ENCODE assay signal across 8 cellular contexts in the genomic region with DNA sequence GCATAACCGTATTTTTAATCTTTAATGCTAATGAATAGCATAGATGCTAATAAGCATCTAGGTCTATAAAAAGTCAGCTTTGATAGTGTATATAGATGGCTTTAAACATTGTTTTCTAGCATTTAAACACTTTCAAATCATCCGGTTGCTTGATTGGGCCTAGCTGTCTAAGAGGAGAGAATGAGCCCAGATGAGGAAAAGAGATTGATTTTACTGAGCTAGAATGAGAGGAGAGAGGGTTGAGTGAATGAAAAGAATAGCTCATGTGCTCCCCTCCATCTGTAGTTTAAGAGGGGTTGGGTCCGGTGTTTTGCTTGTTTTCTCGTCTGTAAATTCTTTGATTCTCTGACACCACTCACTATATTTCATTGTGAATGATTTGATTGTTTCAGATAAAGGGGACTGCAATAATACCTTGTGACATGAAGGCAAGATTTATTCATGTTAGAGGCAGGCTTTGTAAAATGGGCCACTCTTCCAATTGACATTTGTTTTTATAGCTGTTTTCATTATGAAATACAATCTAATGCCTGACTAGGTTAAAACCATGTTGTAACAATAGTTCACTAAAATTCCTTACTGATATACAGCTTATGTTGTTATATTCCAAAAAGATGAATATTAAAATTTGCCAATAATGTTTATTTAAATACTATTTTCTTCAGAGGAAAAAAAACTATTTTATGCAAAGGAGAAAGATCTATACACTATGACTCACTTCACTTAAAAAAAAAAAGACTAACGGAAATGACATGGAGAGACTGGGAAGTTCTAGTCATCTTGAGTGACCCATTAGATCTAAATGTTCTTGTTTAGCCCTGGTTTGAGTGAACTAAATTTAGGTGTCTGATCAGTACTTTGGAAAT. TPM values are rescaled to one million over a fixed set of nuclear protein-coding genes. Genes with fewer than 3 reads are reported as not detected.
DNase-seq lines count a peak whose midpoint lies in the region; ATAC-seq and TF ChIP-seq lines count a peak whose summit lies in the region.

No MANE protein-coding gene starts in this region.

- peak overlapping the region; percentile 98 for H3K27ac Mint-ChIP-seq in activated CD4-positive, alpha-beta memory T cell treated with anti-CD3 and anti-CD28 coated beads for 36 hours
- H3K27ac Mint-ChIP-seq in glutamatergic neuron (ENCODE audit: unreplicated experiment) = no peak overlapping the region
- peak overlapping the region; percentile 96 for H3K27ac Mint-ChIP-seq in stimulated activated naive B cell treated with anti-CD40 and anti-IgM and Interleukin-4, amounts not matched to agents 10 μg/mL and 1 μg/mL and 100 μg/mL, for 72 hours

- peaks cover 69% of the 10 kb centered on the region for H3K4me1 Mint-ChIP-seq in activated CD4-positive, alpha-beta memory T cell treated with anti-CD3 and anti-CD28 coated beads for 36 hours (ENCODE audit: low read depth)
- H3K4me1 Mint-ChIP-seq in glutamatergic neuron (ENCODE audit: low read depth, unreplicated experiment) = peaks cover 16% of the 10 kb centered on the region
- peaks cover 28 to 69% of the 10 kb centered on the region in 2 donors for H3K4me1 Mint-ChIP-seq in stimulated activated naive B cell treated with anti-CD40 and anti-IgM and Interleukin-4, amounts not matched to agents 10 μg/mL and 1 μg/mL and 100 μg/mL, for 72 hours

- POLR2A ChIA-PET in activated CD4-positive, alpha-beta memory T cell treated with anti-CD3 and anti-CD28 coated beads for 36 hours (lab: Charles Lee) = interaction anchor here (1.0 to 3.7 kb wide), 9 partner anchors 8 to 322 kb away, joined by 3 to 21 read pairs (median 4); a partner anchor contains a TSS

- peak overlapping the region; percentile 86 for H3K4me3 Mint-ChIP-seq in activated CD4-positive, alpha-beta memory T cell treated with anti-CD3 and anti-CD28 coated beads for 36 hours
- H3K4me3 Mint-ChIP-seq in glutamatergic neuron (ENCODE audit: unreplicated experiment) = peak overlapping the region; percentile 7
- H3K4me3 Mint-ChIP-seq in stimulated activated naive B cell treated with anti-CD40 and anti-IgM and Interleukin-4, amounts not matched to agents 10 μg/mL and 1 μg/mL and 100 μg/mL, for 72 hours = peak overlapping the region; percentile 75 to 99

- CTCF ChIA-PET in activated CD4-positive, alpha-beta memory T cell treated with anti-CD3 and anti-CD28 coated beads for 36 hours (lab: Charles Lee) = interaction anchor here (0.9 to 4.1 kb wide), 12 partner anchors 13 to 122 kb away, joined by 3 to 38 read pairs (median 7); no protein-coding TSS in a partner anchor

- TF ChIP-seq CTCF in glutamatergic neuron (IDR thresholded peaks at IDR 0.05; ENCODE audit: partially characterized antibody, unreplicated experiment) = no peak

- no peaks in the 10 kb centered on the region for H3K27me3 Mint-ChIP-seq in activated CD4-positive, alpha-beta memory T cell treated with anti-CD3 and anti-CD28 coated beads for 36 hours
- H3K27me3 Mint-ChIP-seq in glutamatergic neuron (ENCODE audit: unreplicated experiment) = peaks cover 3% of the 10 kb centered on the region
- no peaks in the 10 kb centered on the region for H3K27me3 Mint-ChIP-seq in stimulated activated naive B cell treated with anti-CD40 and anti-IgM and Interleukin-4, amounts not matched to agents 10 μg/mL and 1 μg/mL and 100 μg/mL, for 72 hours

- no peaks in the 10 kb centered on the region for H3K27me3 ChIP-seq in H7 (ENCODE audit: control insufficient read depth, insufficient read depth, low read length)

- H3K4me3 ChIP-seq in H7 (ENCODE audit: insufficient read depth, low read depth, low read length) = no peak overlapping the region

- H3K9me3 Mint-ChIP-seq in activated CD4-positive, alpha-beta memory T cell treated with anti-CD3 and anti-CD28 coated beads for 36 hours = no peaks in the 10 kb centered on the region
- peaks cover 3% of the 10 kb centered on the region for H3K9me3 Mint-ChIP-seq in glutamatergic neuron (ENCODE audit: unreplicated experiment)
- peaks cover 0 to 2% of the 10 kb centered on the region in 2 donors for H3K9me3 Mint-ChIP-seq in stimulated activated naive B cell treated with anti-CD40 and anti-IgM and Interleukin-4, amounts not matched to agents 10 μg/mL and 1 μg/mL and 100 μg/mL, for 72 hours

- ATAC-seq in stimulated activated naive B cell treated with anti-CD40 and anti-IgM and Interleukin-4, amounts not matched to agents 10 μg/mL and 1 μg/mL and 100 μg/mL, for 72 hours (replicated peaks) = no peak

- H3K36me3 ChIP-seq in H7 (replicated peaks; ENCODE audit: control insufficient read depth, insufficient read depth, low read length) = no peaks in the 10 kb centered on the region

- peak; percentile 74 for DNase-seq in HT1080 (ENCODE audit: low read depth)
- DNase-seq in activated CD4-positive, alpha-beta memory T cell treated with anti-CD3 and anti-CD28 coated beads for 36 hours = no peak
- no peak for DNase-seq in glutamatergic neuron
- no peak for DNase-seq in stimulated activated naive B cell treated with anti-CD40 and anti-IgM and Interleukin-4, amounts not matched to agents 10 μg/mL and 1 μg/mL and 100 μg/mL, for 72 hours
- no peak for DNase-seq in germinal center (ENCODE audit: low spot score)
- no peak for DNase-seq in middle frontal gyrus (ENCODE audit: extremely low spot score, low spot score)
- DNase-seq in HK-2 (ENCODE audit: unreplicated experiment) = no peak
- DNase-seq in H7 = no peak

- intact Hi-C loops in activated CD4-positive, alpha-beta memory T cell treated with anti-CD3 and anti-CD28 coated beads for 36 hours (cut with micrococcal nuclease) = no loop called here

- peaks cover 38% of the 10 kb centered on the region for H3K36me3 Mint-ChIP-seq in activated CD4-positive, alpha-beta memory T cell treated with anti-CD3 and anti-CD28 coated beads for 36 hours
- no peaks in the 10 kb centered on the region for H3K36me3 Mint-ChIP-seq in glutamatergic neuron (ENCODE audit: unreplicated experiment)
- H3K36me3 Mint-ChIP-seq in stimulated activated naive B cell treated with anti-CD40 and anti-IgM and Interleukin-4, amounts not matched to agents 10 μg/mL and 1 μg/mL and 100 μg/mL, for 72 hours = peaks cover 36 to 55% of the 10 kb centered on the region in 2 donors

RNA-seq across cellular contexts. Expression of a gene that starts 3.2 kb away (rescaled TPM):
- 38.0 and 47.6 TPM in 2 replicates for total RNA-seq in HT1080 (2014; rRNA removed; shearing (Covaris generic))
- 46.9 and 50.8 TPM in 2 replicates for polyA plus RNA-seq in HT1080 (2015; cell fraction: cytosol; rRNA removed)
- 57.0 and 68.2 TPM in 2 replicates for polyA plus RNA-seq in HT1080 (2015; cell fraction: nucleus; rRNA removed)
- 10 to 100 TPM; 80.6 to 83.4 TPM for total RNA-seq in activated CD4-positive, alpha-beta memory T cell treated with anti-CD3 and anti-CD28 coated beads for 36 hours
- total RNA-seq in glutamatergic neuron (ENCODE audit: unreplicated experiment) = 47.5 TPM
- 33.0 and 38.7 TPM in 2 replicates for total RNA-seq in H7 (2014; rRNA removed; shearing (Covaris generic))

Comparison
In these comparisons a context has a peak if more than half of its experiments do, and no peak if none do; other contexts are left out.
1. H3K4me3 Mint-ChIP-seq: peak in every context shown above with its lines; median percentile 87 in stimulated activated naive B cell treated with anti-CD40 and anti-IgM and Interleukin-4, amounts not matched to agents 10 μg/mL and 1 μg/mL and 100 μg/mL, for 72 hours; 86 in activated CD4-positive, alpha-beta memory T cell treated with anti-CD3 and anti-CD28 coated beads for 36 hours; 7 in glutamatergic neuron.